ENCODE assay signal across 1 cellular context in the genomic region with DNA sequence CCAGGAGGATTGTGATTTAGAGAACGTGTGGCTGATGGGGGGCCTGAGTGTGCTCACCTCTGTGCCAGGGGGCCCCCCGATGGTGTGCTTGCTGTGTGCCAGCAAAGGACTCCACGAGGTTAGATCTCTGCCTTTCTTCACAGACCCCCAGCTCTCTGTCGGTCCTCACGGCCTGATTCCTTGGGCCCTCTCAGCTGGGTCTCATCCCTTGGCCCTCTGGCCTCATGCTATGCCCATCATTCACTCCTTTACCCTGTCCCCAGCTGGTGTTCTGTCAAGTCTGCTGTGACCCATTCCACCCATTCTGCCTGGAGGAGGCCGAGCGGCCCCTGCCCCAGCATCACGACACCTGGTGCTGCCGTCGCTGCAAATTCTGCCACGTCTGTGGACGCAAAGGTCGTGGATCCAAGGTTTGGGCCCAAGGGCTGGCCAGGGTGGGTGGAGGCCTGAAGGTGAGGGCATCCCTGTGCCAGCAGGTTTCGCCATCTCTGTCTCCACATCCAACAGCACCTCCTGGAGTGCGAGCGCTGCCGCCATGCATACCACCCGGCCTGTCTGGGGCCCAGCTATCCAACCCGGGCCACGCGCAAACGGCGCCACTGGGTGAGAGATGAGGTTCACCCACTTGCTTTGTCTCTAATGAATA.
TF ChIP-seq lines count a peak whose summit lies in the region.

No MANE protein-coding gene starts in this region.

TF ChIP-seq in K562, 482 proteins besides CTCF, POLR2A, EP300 and RAD21:
- TF ChIP-seq ZNF408 (CRISPR knock-in tag; IDR thresholded peaks at IDR 0.05; ENCODE audit: low read depth) (no peak), CREM (IDR thresholded peaks at IDR 0.05; ENCODE audit: low read depth) (no peak), MAFF (IDR thresholded peaks at IDR 0.05; ENCODE audit: low read length) (no peak), TGIF2 (CRISPR knock-in tag; IDR thresholded peaks at IDR 0.05) (no peak), RBFOX2 (IDR thresholded peaks at IDR 0.05; ENCODE audit: low read depth, low read length) (peak; percentile 29), CEBPZ (IDR thresholded peaks at IDR 0.05; ENCODE audit: borderline replicate concordance, low read depth, low read length) (no peak), DEAF1 (CRISPR knock-in tag; IDR thresholded peaks at IDR 0.05) (no peak), KLF16 (IDR thresholded peaks at IDR 0.05) (no peak)
- TF ChIP-seq, protein P1, sequence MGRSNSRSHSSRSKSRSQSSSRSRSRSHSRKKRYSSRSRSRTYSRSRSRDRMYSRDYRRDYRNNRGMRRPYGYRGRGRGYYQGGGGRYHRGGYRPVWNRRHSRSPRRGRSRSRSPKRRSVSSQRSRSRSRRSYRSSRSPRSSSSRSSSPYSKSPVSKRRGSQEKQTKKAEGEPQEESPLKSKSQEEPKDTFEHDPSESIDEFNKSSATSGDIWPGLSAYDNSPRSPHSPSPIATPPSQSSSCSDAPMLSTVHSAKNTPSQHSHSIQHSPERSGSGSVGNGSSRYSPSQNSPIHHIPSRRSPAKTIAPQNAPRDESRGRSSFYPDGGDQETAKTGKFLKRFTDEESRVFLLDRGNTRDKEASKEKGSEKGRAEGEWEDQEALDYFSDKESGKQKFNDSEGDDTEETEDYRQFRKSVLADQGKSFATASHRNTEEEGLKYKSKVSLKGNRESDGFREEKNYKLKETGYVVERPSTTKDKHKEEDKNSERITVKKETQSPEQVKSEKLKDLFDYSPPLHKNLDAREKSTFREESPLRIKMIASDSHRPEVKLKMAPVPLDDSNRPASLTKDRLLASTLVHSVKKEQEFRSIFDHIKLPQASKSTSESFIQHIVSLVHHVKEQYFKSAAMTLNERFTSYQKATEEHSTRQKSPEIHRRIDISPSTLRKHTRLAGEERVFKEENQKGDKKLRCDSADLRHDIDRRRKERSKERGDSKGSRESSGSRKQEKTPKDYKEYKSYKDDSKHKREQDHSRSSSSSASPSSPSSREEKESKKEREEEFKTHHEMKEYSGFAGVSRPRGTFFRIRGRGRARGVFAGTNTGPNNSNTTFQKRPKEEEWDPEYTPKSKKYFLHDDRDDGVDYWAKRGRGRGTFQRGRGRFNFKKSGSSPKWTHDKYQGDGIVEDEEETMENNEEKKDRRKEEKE (IDR thresholded peaks at IDR 0.05; ENCODE audit: borderline replicate concordance in 1 of 2, control insufficient read depth in 1 of 2, low read depth in 2 of 2, low read length in 1 of 2): no peak
